Comparison of ENCODE assay signal across 13 cellular contexts in genomic region chr5:116671211-116671736, GRCh38.
DNase-seq lines count a peak whose midpoint lies in the region; ATAC-seq and FAIRE-seq lines count a peak whose summit lies in the region.
"Had no signal": no experiment of that assay in that cellular context is flagged by ENCODE, and none has a peak within 500 bp of the region (broad histone marks: within the 10 kb centered on the region; RNA-seq: fewer than 3 reads in every experiment).

No MANE protein-coding gene starts in this region.

- H3K9me3 Mint-ChIP-seq in stimulated activated naive B cell treated with anti-CD40 and anti-IgM and Interleukin-4, amounts not matched to agents 10 μg/mL and 1 μg/mL and 100 μg/mL, for 72 hours: peaks cover 4 to 5% of the 10 kb centered on the region in 2 donors

- peaks cover 3 to 5% of the 10 kb centered on the region in 2 donors for H3K27me3 Mint-ChIP-seq in stimulated activated naive B cell treated with anti-CD40 and anti-IgM and Interleukin-4, amounts not matched to agents 10 μg/mL and 1 μg/mL and 100 μg/mL, for 72 hours

- peak; percentile 98 for FAIRE-seq in GM19239 (lab: Jason Lieb, UNC)
- FAIRE-seq: endothelial cell of umbilical vein, kidney had no signal

- H3K27ac Mint-ChIP-seq in stimulated activated naive B cell treated with anti-CD40 and anti-IgM and Interleukin-4, amounts not matched to agents 10 μg/mL and 1 μg/mL and 100 μg/mL, for 72 hours: no peak overlapping the region
- H3K27ac Mint-ChIP-seq: activated naive CD8-positive, alpha-beta T cell had no signal

- ATAC-seq in HG02623 (IDR thresholded peaks at IDR 0.05; ENCODE audit: unreplicated experiment) (peak; percentile 96), HG03520 (IDR thresholded peaks at IDR 0.05; ENCODE audit: unreplicated experiment) (peak; percentile 96), left colon (no peak)
- ATAC-seq in stimulated activated naive B cell treated with anti-CD40 and anti-IgM and Interleukin-4, amounts not matched to agents 10 μg/mL and 1 μg/mL and 100 μg/mL, for 72 hours (replicated peaks): peak; percentile 95 to 98

- peak; percentile 31 for DNase-seq in GM19239 (ENCODE audit: insufficient read length, low spot score)
- peak; percentile 36 for DNase-seq in stimulated activated naive B cell treated with anti-CD40 and anti-IgM and Interleukin-4, amounts not matched to agents 10 μg/mL and 1 μg/mL and 100 μg/mL, for 72 hours
- no peak for DNase-seq in KBM-7
- no peak for DNase-seq in left colon
- no peak for DNase-seq in DMS79 treated with DMSO at 0.1 percent for 48 hours (lab: John Stamatoyannopoulos, UW)
- DNase-seq: IMR-90; kidney; NCI-H526 treated with DMSO at 0.1 percent for 48 hours; stimulated activated naive CD4-positive, alpha-beta T cell had no signal

- no peaks in the 10 kb centered on the region for H3K36me3 Mint-ChIP-seq in stimulated activated naive B cell treated with anti-CD40 and anti-IgM and Interleukin-4, amounts not matched to agents 10 μg/mL and 1 μg/mL and 100 μg/mL, for 72 hours
- H3K36me3 Mint-ChIP-seq: activated naive CD8-positive, alpha-beta T cell had no signal

- in situ Hi-C loops in KBM-7 (cut with MboI; ENCODE audit: low pct_unique_long_range_greater_than_20kb, low sequenced_read_pairs): no loop called here

- peaks cover 8 to 15% of the 10 kb centered on the region in 2 donors for H3K4me1 Mint-ChIP-seq in stimulated activated naive B cell treated with anti-CD40 and anti-IgM and Interleukin-4, amounts not matched to agents 10 μg/mL and 1 μg/mL and 100 μg/mL, for 72 hours

- no peak overlapping the region for H3K4me3 Mint-ChIP-seq in stimulated activated naive B cell treated with anti-CD40 and anti-IgM and Interleukin-4, amounts not matched to agents 10 μg/mL and 1 μg/mL and 100 μg/mL, for 72 hours
- H3K4me3 Mint-ChIP-seq: activated naive CD8-positive, alpha-beta T cell had no signal

- intact Hi-C loops in left colon (cut with DNase I, micrococcal nuclease): no loop called here

Comparison
In these comparisons a context has a peak if more than half of its experiments do, and no peak if none do; other contexts are left out.
1. DNase-seq: peak in GM19239 (single experiment) and stimulated activated naive B cell treated with anti-CD40 and anti-IgM and Interleukin-4, amounts not matched to agents 10 μg/mL and 1 μg/mL and 100 μg/mL, for 72 hours (single experiment); none in KBM-7 (single experiment), left colon (0 of 2) and DMS79 treated with DMSO at 0.1 percent for 48 hours (single experiment).